25 cellular contexts compared by ENCODE assay signal in genomic region chr12:99110866-99111265, GRCh38.
DNase-seq lines count a peak whose midpoint lies in the region; ATAC-seq and TF ChIP-seq lines count a peak whose summit lies in the region.
"Had no signal": no experiment of that assay in that cellular context is flagged by ENCODE, and none has a peak within 500 bp of the region (broad histone marks: within the 10 kb centered on the region; RNA-seq: fewer than 3 reads in every experiment).

No MANE protein-coding gene starts in this region.

- DNase-seq in SK-N-SH, result no peak
- peak; percentile 64 for DNase-seq in NCI-H2171 treated with DMSO at 0.1 percent for 48 hours (lab: John Stamatoyannopoulos, UW)
- DNase-seq in SK-N-DZ (ENCODE audit: low spot score), result peak; percentile 67
- DNase-seq in RWPE1 (ENCODE audit: low spot score), result no peak
- DNase-seq in testis, result no peak
- DNase-seq: activated CD4-positive, alpha-beta T cell treated with anti-CD3 and anti-CD28 coated beads for 1 hour; activated CD8-positive, alpha-beta T cell treated with anti-CD3 and anti-CD28 coated beads, Interleukin-2, amount 10 ng/mL, durations not matched to agents 7 days and 5 days; aorta; CD4-positive, alpha-beta memory T cell; esophagus squamous epithelium; foreskin melanocyte; GM23248; IMR-90; lower lobe of right lung; ovary; T-helper 17 cell; trophoblast cell had no signal

- CTCF ChIA-PET in SK-N-SH (lab: Yijun Ruan, JAX), result no interaction called here
- CTCF ChIA-PET in RWPE1 (lab: Yijun Ruan, JAX), result no interaction called here

- H3K9me2 ChIP-seq in SK-N-SH, result no peaks in the 10 kb centered on the region

- TF ChIP-seq CTCF in SK-N-SH (IDR thresholded peaks at IDR 0.05), result no peak
- no peak for TF ChIP-seq CTCF in RWPE1 (conservative IDR thresholded peaks at IDR 0.05; ENCODE audit: low read depth)
- TF ChIP-seq CTCF in testis (IDR thresholded peaks at IDR 0.05), result no peak

- H3K79me2 ChIP-seq in SK-N-SH (ENCODE audit: insufficient read depth), result no peaks in the 10 kb centered on the region

- no peak overlapping the region for H3K27ac ChIP-seq in SK-N-SH (ENCODE audit: low read depth in 2 of 2, low read length in 1 of 2)
- peak overlapping the region; percentile 72 for H3K27ac ChIP-seq in temporal lobe (ENCODE audit: low read depth, low read length)
- H3K27ac ChIP-seq in RWPE1, result no peak overlapping the region
- H3K27ac ChIP-seq in testis, result no peak overlapping the region
- H3K27ac ChIP-seq: A549, cardiac muscle cell, esophagus squamous epithelium, GM23248, lower lobe of right lung, ovary, SJSA1 had no signal

- no peaks in the 10 kb centered on the region for H3K9me3 ChIP-seq in SK-N-SH
- no peaks in the 10 kb centered on the region for H3K9me3 ChIP-seq in testis
- H3K9me3 ChIP-seq: A549, esophagus squamous epithelium, lower lobe of right lung, ovary, SJSA1 had no signal

- no peaks in the 10 kb centered on the region for H4K20me1 ChIP-seq in SK-N-SH (ENCODE audit: insufficient read depth)

- TF ChIP-seq RAD21 in SK-N-SH (IDR thresholded peaks at IDR 0.05; ENCODE audit: low read length), result no peak

- H3K4me2 ChIP-seq in SK-N-SH, result no peak overlapping the region
- H3K4me2 ChIP-seq: A549, smooth muscle cell had no signal

- ATAC-seq in SK-N-SH treated with all-trans-retinoic acid at 6 μM for 48 hours (no peak), HG02840 (IDR thresholded peaks at IDR 0.05; ENCODE audit: low FRiP score, unreplicated experiment) (no peak)
- ATAC-seq: A549; activated CD8-positive, alpha-beta T cell treated with anti-CD3 and anti-CD28 coated beads, Interleukin-2, amount 10 ng/mL, durations not matched to agents 7 days and 5 days; lower lobe of right lung; natural killer cell treated with Interleukin-12 subunit alpha and Interleukin-12 subunit beta and Interleukin-15 and Interleukin-18, amount 100 ng/mL, for 72 hours; T-helper 17 cell had no signal

- H3K27me3 ChIP-seq in SK-N-SH (ENCODE audit: insufficient read depth), result no peaks in the 10 kb centered on the region
- no peaks in the 10 kb centered on the region for H3K27me3 ChIP-seq in testis
- H3K27me3 ChIP-seq: cardiac muscle cell, esophagus squamous epithelium, ovary had no signal

- TF ChIP-seq POLR2A in testis (IDR thresholded peaks at IDR 0.05), result no peak

- peaks cover 2 to 8% of the 10 kb centered on the region in 2 experiments; a peak in 2 of 4 replicates for H3K4me1 ChIP-seq in SK-N-SH (ENCODE audit: control insufficient read depth in 1 of 2, insufficient read depth in 2 of 2, low read depth in 1 of 2, low read length in 1 of 2)
- H3K4me1 ChIP-seq in testis, result no peaks in the 10 kb centered on the region
- H3K4me1 ChIP-seq: A549, esophagus squamous epithelium, lower lobe of right lung, SJSA1 had no signal

- no peak overlapping the region for H3K4me3 ChIP-seq in SK-N-SH (ENCODE audit: low read depth in 2 of 2, low read length in 1 of 2)
- H3K4me3 ChIP-seq in testis, result no peak overlapping the region
- H3K4me3 ChIP-seq: A549, cardiac muscle cell, esophagus squamous epithelium, GM23248, lower lobe of right lung, ovary, SJSA1, smooth muscle cell had no signal

- no peaks in the 10 kb centered on the region for H3K36me3 ChIP-seq in SK-N-SH (replicated peaks in 1 of 2; ENCODE audit: control insufficient read depth in 1 of 2, insufficient read depth in 2 of 2, low read length in 1 of 2)
- H3K36me3 ChIP-seq in testis (ENCODE audit: low read depth, missing control alignments), result no peaks in the 10 kb centered on the region
- H3K36me3 ChIP-seq: cardiac muscle cell, esophagus squamous epithelium, lower lobe of right lung, ovary, SJSA1 had no signal

- intact Hi-C loops in testis (cut with DNase I; ENCODE audit: low total_unique reads), result no loop called here

- TF ChIP-seq EP300 in SK-N-SH (IDR thresholded peaks at IDR 0.05; ENCODE audit: borderline replicate concordance in 1 of 2, low read depth in 1 of 2, low read length in 1 of 2), result no peak

- no peaks in the 10 kb centered on the region for H3F3A ChIP-seq in SK-N-SH (replicated peaks; ENCODE audit: insufficient read depth)

- H2AFZ ChIP-seq in SK-N-SH (ENCODE audit: low read depth), result no peak overlapping the region
- H2AFZ ChIP-seq: GM23248 had no signal

- POLR2A ChIA-PET in SK-N-SH (lab: Yijun Ruan, JAX), result no interaction called here
- POLR2A ChIA-PET in RWPE1 (lab: Yijun Ruan, JAX; ENCODE audit: low non-redundant PET), result no interaction called here

- no peak overlapping the region for H3K9ac ChIP-seq in SK-N-SH
- H3K9ac ChIP-seq: GM23248 had no signal

- WGBS in SK-N-SH (ENCODE audit: low lambda C conversion rate), result 6% methylated on average over 3 of the region's 3 CpGs
- WGBS in testis, 2 donors, result 70 to 81% methylated on average over 3 of the region's 3 CpGs

TF ChIP-seq in SK-N-SH, 30 proteins besides CTCF, POLR2A, EP300 and RAD21:
- TF ChIP-seq SIN3A (IDR thresholded peaks at IDR 0.05; ENCODE audit: borderline replicate concordance, low read depth, low read length), result no peak
- TF ChIP-seq TEAD4 (IDR thresholded peaks at IDR 0.05; ENCODE audit: borderline replicate concordance, insufficient read depth), result no peak
- peak; percentile 26; the same call in 1 of the 2 replicates for TF ChIP-seq GATA2 (CRISPR knock-in tag; IDR thresholded peaks at IDR 0.05)
- TF ChIP-seq JUND (IDR thresholded peaks at IDR 0.05), result no peak
- TF ChIP-seq FOXM1 (IDR thresholded peaks at IDR 0.05; ENCODE audit: low read depth), result no peak
- TF ChIP-seq FOSL2 (IDR thresholded peaks at IDR 0.05; ENCODE audit: borderline replicate concordance, low read depth), result no peak
- no peak for TF ChIP-seq MEF2A (IDR thresholded peaks at IDR 0.05; ENCODE audit: borderline replicate concordance, low read depth)
- TF ChIP-seq TAF1 (IDR thresholded peaks at IDR 0.05; ENCODE audit: borderline replicate concordance, low read depth, low read length), result no peak

TF ChIP-seq in SK-N-SH treated with all-trans-retinoic acid at 6 μM for 48 hours, 23 proteins besides CTCF, POLR2A, EP300 and RAD21 (continues in another document):
- no peak for TF ChIP-seq ESRRG (CRISPR knock-in tag; IDR thresholded peaks at IDR 0.05)
- TF ChIP-seq CSRNP3 (CRISPR knock-in tag; IDR thresholded peaks at IDR 0.05), result no peak
- TF ChIP-seq SNAI2 (CRISPR knock-in tag; IDR thresholded peaks at IDR 0.05), result no peak
- TF ChIP-seq ISL1 (CRISPR knock-in tag; IDR thresholded peaks at IDR 0.05), result no peak
- TF ChIP-seq GLIS3 (CRISPR knock-in tag; IDR thresholded peaks at IDR 0.05), result no peak
- TF ChIP-seq BACH2 (CRISPR knock-in tag; IDR thresholded peaks at IDR 0.05; ENCODE audit: borderline replicate concordance), result no peak
- TF ChIP-seq TOX (CRISPR knock-in tag; IDR thresholded peaks at IDR 0.05; ENCODE audit: borderline replicate concordance), result no peak
- no peak for TF ChIP-seq ARNTL (CRISPR knock-in tag; IDR thresholded peaks at IDR 0.05; ENCODE audit: borderline replicate concordance, low read depth)
- no peak for TF ChIP-seq PATZ1 (CRISPR knock-in tag; IDR thresholded peaks at IDR 0.05; ENCODE audit: borderline replicate concordance)
- no peak for TF ChIP-seq RARB (CRISPR knock-in tag; IDR thresholded peaks at IDR 0.05)
- no peak for TF ChIP-seq OSR1 (CRISPR knock-in tag; IDR thresholded peaks at IDR 0.05)

Comparison
In these comparisons a context has a peak if more than half of its experiments do, and no peak if none do; other contexts are left out.
1. DNase-seq: peak in NCI-H2171 treated with DMSO at 0.1 percent for 48 hours (single experiment) and SK-N-DZ (single experiment); none in SK-N-SH (single experiment), RWPE1 (single experiment) and testis (single experiment).